In the genomic region with DNA sequence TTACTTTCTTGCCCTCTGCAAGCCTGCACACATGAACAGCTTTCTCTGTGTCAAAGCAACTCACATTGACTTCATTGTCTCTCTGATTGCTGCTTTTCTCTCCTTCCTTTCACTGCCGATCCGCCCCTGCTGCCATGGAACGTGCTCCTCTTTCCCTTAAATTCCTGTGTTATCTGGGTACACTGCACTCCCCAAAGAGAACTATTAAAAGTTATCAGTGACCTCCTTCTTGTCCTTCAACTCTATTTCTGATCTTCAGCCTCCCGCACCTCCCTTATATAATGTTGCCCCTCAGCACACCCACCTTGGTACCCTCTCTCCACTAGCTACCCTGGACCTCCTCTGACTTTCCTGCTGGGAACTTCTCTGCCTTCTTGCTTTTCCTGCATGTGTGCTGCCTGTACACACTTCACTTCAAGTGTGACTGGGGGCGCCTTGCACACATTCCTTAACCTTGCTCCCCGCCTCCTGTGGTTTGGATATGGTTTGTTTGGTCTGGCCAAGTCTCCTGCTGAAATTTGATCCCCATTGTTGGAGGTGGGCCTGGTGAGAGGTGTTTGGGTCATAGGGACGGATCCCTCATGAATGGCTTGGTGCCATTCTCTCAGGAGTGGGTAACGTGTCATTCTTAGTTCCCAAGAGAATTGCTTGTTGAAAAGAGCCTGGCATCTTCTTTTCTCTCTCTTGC, we compare ENCODE assay signal across 16 cellular contexts. TPM values are rescaled to one million over a fixed set of nuclear protein-coding genes. Genes with fewer than 3 reads are reported as not detected.
DNase-seq lines count a peak whose midpoint lies in the region; ATAC-seq and TF ChIP-seq lines count a peak whose summit lies in the region.
"Had no signal": no experiment of that assay in that cellular context is flagged by ENCODE, and none has a peak within 500 bp of the region (broad histone marks: within the 10 kb centered on the region; RNA-seq: fewer than 3 reads in every experiment).

No MANE protein-coding gene starts in this region.

- H3K4me1 ChIP-seq in SJCRH30 (no peaks in the 10 kb centered on the region), lower lobe of right lung (peaks cover 9% of the 10 kb centered on the region)

- DNase-seq in EH (ENCODE audit: low read depth) = peak; percentile 58
- peak; percentile 22 to 31 for DNase-seq in SJCRH30
- peak; percentile 58 for DNase-seq in glomerular visceral epithelial cell (ENCODE audit: extremely low spot score)
- peak; percentile 50 for DNase-seq in lower lobe of right lung
- no peak for DNase-seq in erythroblast (lab: John Stamatoyannopoulos, UW)
- DNase-seq in UCSD-AML1 (lab: John Stamatoyannopoulos, UW; ENCODE audit: unreplicated experiment) = no peak
- no peak for DNase-seq in NCI-H748 (lab: John Stamatoyannopoulos, UW; ENCODE audit: unreplicated experiment)
- DNase-seq in activated CD8-positive, alpha-beta memory T cell treated with anti-CD3 and anti-CD28 coated beads for 24 hours = no peak
- DNase-seq: activated naive CD4-positive, alpha-beta T cell; activated T-cell treated with anti-CD3 and anti-CD28 coated beads for 4 hours; NCI-H2029 treated with DMSO at 0.1 percent for 48 hours; NCI-H524 treated with DMSO at 0.1 percent for 48 hours; PC-9; stimulated activated CD4-positive, alpha-beta T cell treated with anti-CD3 and anti-CD28 coated beads, Interleukin-1b, Interleukin-23, amount 100 ng/mL, for 48 hours had no signal

- no peak for TF ChIP-seq CTCF in lower lobe of right lung (IDR thresholded peaks at IDR 0.05)

- no peak overlapping the region for H3K4me3 ChIP-seq in SJCRH30
- no peak overlapping the region for H3K4me3 ChIP-seq in lower lobe of right lung
- H3K4me3 ChIP-seq: PC-9 had no signal

- peak; percentile 53 to 84 for ATAC-seq in lower lobe of right lung
- ATAC-seq: sciatic nerve had no signal

- H3K36me3 ChIP-seq in SJCRH30 = no peaks in the 10 kb centered on the region
- no peaks in the 10 kb centered on the region for H3K36me3 ChIP-seq in lower lobe of right lung
- H3K36me3 ChIP-seq: neutrophil had no signal

- no peak for TF ChIP-seq POLR2A in erythroblast (IDR thresholded peaks at IDR 0.05; ENCODE audit: low read length)

- no peak overlapping the region for H3K27ac ChIP-seq in SJCRH30
- no peak overlapping the region for H3K27ac ChIP-seq in lower lobe of right lung
- H3K27ac ChIP-seq: neutrophil, PC-9 had no signal

- H3K27me3 ChIP-seq in SJCRH30 (no peaks in the 10 kb centered on the region), lower lobe of right lung (ENCODE audit: low read depth) (no peaks in the 10 kb centered on the region)

- H3K9me3 ChIP-seq in SJCRH30 (replicated peaks) (no peaks in the 10 kb centered on the region), lower lobe of right lung (no peaks in the 10 kb centered on the region)
- H3K9me3 ChIP-seq: neutrophil had no signal

- intact Hi-C loops in lower lobe of right lung (cut with DNase I) = no loop called here

RNA-seq across cellular contexts. Expression of gene PMP22, which starts 26.7 kb away (rescaled TPM):
- total RNA-seq in SJCRH30 (2014; rRNA removed; shearing (Covaris generic)) = 7.2 and 7.9 TPM in 2 replicates
- 125 TPM for total RNA-seq in lower lobe of right lung

RNA-seq across cellular contexts. Expression of gene TEKT3, which starts 49.6 kb away (rescaled TPM):
- total RNA-seq in SJCRH30 (2014; rRNA removed; shearing (Covaris generic)) = not detected in 2 replicates
- total RNA-seq in lower lobe of right lung = 2.2 TPM
- total RNA-seq: PC-9 had no signal

Comparison
In these comparisons a context has a peak if more than half of its experiments do, and no peak if none do; other contexts are left out.
1. DNase-seq: peak in EH (single experiment), SJCRH30 (2 of 2), glomerular visceral epithelial cell (single experiment) and lower lobe of right lung (single experiment); none in erythroblast (0 of 2), UCSD-AML1 (single experiment), NCI-H748 (single experiment) and activated CD8-positive, alpha-beta memory T cell treated with anti-CD3 and anti-CD28 coated beads for 24 hours (single experiment).
2. RNA of gene PMP22, which starts 26.7 kb away (total RNA-seq): 125 TPM in lower lobe of right lung (single experiment); 7.2 to 7.9 TPM in SJCRH30; every median in the first group is over 10 times any median in the second.